In genomic region chr17:48575066-48575582, GRCh38 we compare ENCODE assay signal across 10 cellular contexts. TPM values are rescaled to one million over a fixed set of nuclear protein-coding genes. Genes with fewer than 3 reads are reported as not detected.
DNase-seq lines count a peak whose midpoint lies in the region; ATAC-seq, FAIRE-seq and TF ChIP-seq lines count a peak whose summit lies in the region.
"Had no signal": no experiment of that assay in that cellular context is flagged by ENCODE, and none has a peak within 500 bp of the region (broad histone marks: within the 10 kb centered on the region; RNA-seq: fewer than 3 reads in every experiment).

No MANE protein-coding gene starts in this region.

- ATAC-seq in GM18861 (IDR thresholded peaks at IDR 0.05; ENCODE audit: unreplicated experiment): no peak
- no peak for ATAC-seq in activated CD4-positive, alpha-beta T cell treated with anti-CD3 and anti-CD28 coated beads for 36 hours

- H3K4me1 Mint-ChIP-seq in activated CD4-positive, alpha-beta T cell treated with anti-CD3 and anti-CD28 coated beads for 36 hours: peaks cover 24% of the 10 kb centered on the region

- H3K36me3 ChIP-seq in SK-N-MC (ENCODE audit: insufficient read depth, low read length) (peaks cover 9% of the 10 kb centered on the region; the same call in 1 of the 2 replicates), mesenchymal stem cell (ENCODE audit: control insufficient read depth in 1 of 2, insufficient read depth in 2 of 2, low read depth in 1 of 2, low read length in 2 of 2) (peaks cover 10 to 15% of the 10 kb centered on the region in 2 experiments)

- WGBS in mesenchymal stem cell: 2% methylated on average over 6 of the region's 7 CpGs

- peak; percentile 9 for FAIRE-seq in GM12892 (lab: Jason Lieb, UNC)
- FAIRE-seq: islet of Langerhans had no signal

- no peaks in the 10 kb centered on the region for H3K9me3 Mint-ChIP-seq in activated CD4-positive, alpha-beta T cell treated with anti-CD3 and anti-CD28 coated beads for 36 hours (ENCODE audit: low read depth)
- H3K9me3 Mint-ChIP-seq: CD8-positive, alpha-beta memory T cell had no signal

- H2BK5ac ChIP-seq in mesenchymal stem cell (ENCODE audit: low read depth, low read length, poor library complexity, severe bottlenecking): no peak overlapping the region

- H3K27me3 ChIP-seq in mesenchymal stem cell (ENCODE audit: control insufficient read depth in 1 of 2, insufficient read depth in 1 of 2, low read length in 2 of 2): peaks cover 0 to 4% of the 10 kb centered on the region in 2 experiments

- peak overlapping the region; percentile 44 for H2BK120ac ChIP-seq in mesenchymal stem cell (ENCODE audit: low read depth, low read length)

- peak overlapping the region; percentile 32 for H2AK5ac ChIP-seq in mesenchymal stem cell (ENCODE audit: low read length, severe bottlenecking)

- no peak overlapping the region for H4K91ac ChIP-seq in mesenchymal stem cell (ENCODE audit: low read length)

- POLR2A ChIA-PET in activated CD4-positive, alpha-beta T cell treated with anti-CD3 and anti-CD28 coated beads for 36 hours (lab: Charles Lee): no interaction called here

- peak overlapping the region in 1 of 2 experiments; percentile 57 for H3K18ac ChIP-seq in mesenchymal stem cell (ENCODE audit: low read depth in 1 of 2, low read length in 2 of 2)

- H2BK15ac ChIP-seq in mesenchymal stem cell (ENCODE audit: low read depth, poor library complexity, severe bottlenecking): no peak overlapping the region

- H2BK12ac ChIP-seq in mesenchymal stem cell (ENCODE audit: low read length in 2 of 2): no peak overlapping the region

- H3K14ac ChIP-seq in mesenchymal stem cell (ENCODE audit: low read length in 2 of 2): no peak overlapping the region

- no peak overlapping the region for H3K4me3 Mint-ChIP-seq in activated CD4-positive, alpha-beta T cell treated with anti-CD3 and anti-CD28 coated beads for 36 hours

- peaks cover 27% of the 10 kb centered on the region for H3K27me3 Mint-ChIP-seq in activated CD4-positive, alpha-beta T cell treated with anti-CD3 and anti-CD28 coated beads for 36 hours

- H3K4me2 ChIP-seq in mesenchymal stem cell (ENCODE audit: low read length, poor library complexity, severe bottlenecking): no peak overlapping the region

- H4K8ac ChIP-seq in mesenchymal stem cell (ENCODE audit: low read length): no peak overlapping the region

- H3K9ac ChIP-seq in SK-N-MC (ENCODE audit: insufficient read length) (peak overlapping the region; percentile 23), mesenchymal stem cell (ENCODE audit: low read length) (peak overlapping the region; percentile 95)

- H3K4ac ChIP-seq in mesenchymal stem cell (ENCODE audit: low read depth in 1 of 2, low read length in 2 of 2): peak overlapping the region; percentile 37 to 55

- H2AFZ ChIP-seq in mesenchymal stem cell (ENCODE audit: low read depth, low read length): no peak overlapping the region

- no peaks in the 10 kb centered on the region for H3K9me3 ChIP-seq in SK-N-MC (ENCODE audit: low read depth, low read length)
- H3K9me3 ChIP-seq in mesenchymal stem cell (ENCODE audit: control insufficient read depth, low read length): no peaks in the 10 kb centered on the region

- no peak overlapping the region for H3K23ac ChIP-seq in mesenchymal stem cell (ENCODE audit: low read length in 2 of 2)

- CTCF ChIA-PET in activated CD4-positive, alpha-beta T cell treated with anti-CD3 and anti-CD28 coated beads for 36 hours (lab: Charles Lee): interaction anchor here (0.6 to 1.2 kb wide), 7 partner anchors 38 to 495 kb away, joined by 3 to 4 read pairs (median 3); no protein-coding TSS in a partner anchor

- peaks cover 2% of the 10 kb centered on the region for H3K36me3 Mint-ChIP-seq in activated CD4-positive, alpha-beta T cell treated with anti-CD3 and anti-CD28 coated beads for 36 hours (ENCODE audit: low read depth)

- H3K27ac ChIP-seq in SK-N-MC: peak overlapping the region; percentile 11; the same call in 1 of the 2 replicates
- H3K27ac ChIP-seq in mesenchymal stem cell (ENCODE audit: low read length, poor library complexity, severe bottlenecking): no peak overlapping the region

- no peak for TF ChIP-seq POLR2A in GM12892 (IDR thresholded peaks at IDR 0.05; ENCODE audit: low read depth, low read length)

- H3K79me1 ChIP-seq in mesenchymal stem cell (replicated peaks; ENCODE audit: low read length, poor library complexity, severe bottlenecking): peaks cover 5% of the 10 kb centered on the region

- no peak overlapping the region for H3K27ac Mint-ChIP-seq in activated CD4-positive, alpha-beta T cell treated with anti-CD3 and anti-CD28 coated beads for 36 hours
- H3K27ac Mint-ChIP-seq: CD8-positive, alpha-beta memory T cell had no signal

- no peak for DNase-seq in GM12892 (ENCODE audit: insufficient read length)
- DNase-seq in SK-N-MC (ENCODE audit: low read depth, low spot score): no peak
- DNase-seq in mesenchymal stem cell: peak; percentile 87
- no peak for DNase-seq in activated CD4-positive, alpha-beta T cell treated with anti-CD3 and anti-CD28 coated beads for 36 hours
- no peak for DNase-seq in activated gamma-delta T cell (lab: John Stamatoyannopoulos, UW)
- DNase-seq: activated CD4-positive, CD25-positive, alpha-beta regulatory T cell treated with anti-CD3 and anti-CD28 coated beads, Interleukin-2, amount 50 U/mL, for 72 hours; activated naive CD4-positive, alpha-beta T cell treated with Interleukin-2 at 50 U/mL for 16 hours; CD8-positive, alpha-beta memory T cell had no signal

- H3K4me1 ChIP-seq in mesenchymal stem cell (ENCODE audit: control insufficient read depth, insufficient read depth, low read depth, low read length): peaks cover 39% of the 10 kb centered on the region

- H3K4me3 ChIP-seq in SK-N-MC: no peak overlapping the region
- H3K4me3 ChIP-seq in mesenchymal stem cell (ENCODE audit: insufficient read depth in 1 of 2, low read depth in 1 of 2, low read length in 2 of 2): peak overlapping the region in 1 of 2 experiments; percentile 76

- intact Hi-C loops in activated CD4-positive, alpha-beta T cell treated with anti-CD3 and anti-CD28 coated beads for 36 hours (cut with DNase I, micrococcal nuclease): loop anchor here in 1 of 2 experiments (5.0 kb wide), 1 partner anchor 33 kb away; no protein-coding TSS in a partner anchor

RNA-seq across cellular contexts. Expression of gene HOXB4, which starts 3.0 kb away (rescaled TPM):
- 2.7 TPM for polyA plus RNA-seq in GM12892 (2012; ENCODE audit: missing spikeins)
- 5.9 TPM for polyA plus RNA-seq in mesenchymal stem cell (2013, experiment 1 of 2)
- polyA plus RNA-seq in mesenchymal stem cell (2013, experiment 2 of 2): 5.9 TPM
- 1 to 10 TPM in 1 of 2 experiments, under 1 TPM in 1; 0.66 to 1.1 TPM for total RNA-seq in activated CD4-positive, alpha-beta T cell treated with anti-CD3 and anti-CD28 coated beads for 36 hours

RNA-seq across cellular contexts. Expression of gene HOXB3, which starts 14.9 kb away (rescaled TPM):
- polyA plus RNA-seq in GM12892 (2012; ENCODE audit: missing spikeins): 4.5 TPM
- 39.4 TPM for polyA plus RNA-seq in mesenchymal stem cell (2013, experiment 1 of 2)
- polyA plus RNA-seq in mesenchymal stem cell (2013, experiment 2 of 2): 35.7 TPM
- 1 to 10 TPM in 1 of 2 experiments, under 1 TPM in 1; 0.47 to 1.2 TPM for total RNA-seq in activated CD4-positive, alpha-beta T cell treated with anti-CD3 and anti-CD28 coated beads for 36 hours

RNA-seq across cellular contexts. Expression of gene HOXB5, which starts 18.5 kb away (rescaled TPM):
- not detected for polyA plus RNA-seq in GM12892 (2012; ENCODE audit: missing spikeins)
- 15.0 TPM for polyA plus RNA-seq in mesenchymal stem cell (2013, experiment 1 of 2)
- polyA plus RNA-seq in mesenchymal stem cell (2013, experiment 2 of 2): 14.1 TPM
- total RNA-seq in activated CD4-positive, alpha-beta T cell treated with anti-CD3 and anti-CD28 coated beads for 36 hours: not detected
- total RNA-seq: CD8-positive, alpha-beta memory T cell had no signal
- polyA plus RNA-seq: CD8-positive, alpha-beta memory T cell had no signal

RNA-seq across cellular contexts. Expression of gene HOXB6, which starts 29.7 kb away (rescaled TPM):
- polyA plus RNA-seq in GM12892 (2012; ENCODE audit: missing spikeins): not detected
- 37.1 TPM for polyA plus RNA-seq in mesenchymal stem cell (2013, experiment 1 of 2)
- 35.9 TPM for polyA plus RNA-seq in mesenchymal stem cell (2013, experiment 2 of 2)
- total RNA-seq in activated CD4-positive, alpha-beta T cell treated with anti-CD3 and anti-CD28 coated beads for 36 hours: not detected
- polyA plus RNA-seq: CD8-positive, alpha-beta memory T cell had no signal

RNA-seq across cellular contexts. Expression of gene HOXB2, which starts 30.2 kb away (rescaled TPM):
- 2.8 TPM for polyA plus RNA-seq in GM12892 (2012; ENCODE audit: missing spikeins)
- polyA plus RNA-seq in mesenchymal stem cell (2013, experiment 1 of 2): 51.3 TPM
- 53.0 TPM for polyA plus RNA-seq in mesenchymal stem cell (2013, experiment 2 of 2)
- 1 to 10 TPM; 2.8 to 3.3 TPM for total RNA-seq in activated CD4-positive, alpha-beta T cell treated with anti-CD3 and anti-CD28 coated beads for 36 hours
